Comparison of ENCODE assay signal across 31 cellular contexts in genomic region chr10:27485368-27485767, GRCh38.
"Had no signal": no experiment of that assay in that cellular context is flagged by ENCODE, and none has a peak within 500 bp of the region (broad histone marks: within the 10 kb centered on the region; RNA-seq: fewer than 3 reads in every experiment).

No MANE protein-coding gene starts in this region.

- DNase-seq: central memory CD4-positive, alpha-beta T cell; dorsolateral prefrontal cortex; effector CD4-positive, alpha-beta T cell; foreskin melanocyte; glutamatergic neuron; heart right ventricle; hippocampal formation; kidney glomerular epithelial cell; left colon; left ventricle myocardium inferior; lower lobe of right lung; mucosa of descending colon; naive thymus-derived CD8-positive, alpha-beta T cell; nephron progenitor cell; nucleus accumbens; ovary; posterior cingulate gyrus; psoas muscle; retina; right lobe of liver; stimulated activated CD4-positive, alpha-beta T cell treated with anti-CD3 and anti-CD28 coated beads, Interleukin-12 subunit alpha, Interleukin-12 subunit beta, amount 100 ng/mL, for 4 hours; stimulated activated CD4-positive, alpha-beta T cell treated with anti-CD3 and anti-CD28 coated beads, Interleukin-1b, Interleukin-23, amount 100 ng/mL, for 48 hours; stimulated activated CD4-positive, alpha-beta T cell treated with anti-CD3 and anti-CD28 coated beads, Interleukin-4, amount 100 ng/mL, for 1 hour; stimulated activated CD8-positive, alpha-beta memory T cell treated with anti-CD3 and anti-CD28 coated beads, Interleukin-4, amount 100 ng/mL, for 48 hours; stimulated activated naive CD4-positive, alpha-beta T cell; stimulated activated naive CD8-positive, alpha-beta T cell treated with anti-CD3 and anti-CD28 coated beads, Interleukin-15, amount 100 ng/mL, for 72 hours; testis; tibial artery; upper lobe of left lung had no signal

- H3K27me3 ChIP-seq: esophagus muscularis mucosa, ovary, right lobe of liver, testis, upper lobe of left lung had no signal

- H3K4me3 ChIP-seq: dorsolateral prefrontal cortex, esophagus muscularis mucosa, heart right ventricle, left ventricle myocardium inferior, lower lobe of right lung, mucosa of descending colon, ovary, psoas muscle, right lobe of liver, smooth muscle cell, testis, tibial artery, upper lobe of left lung had no signal

- H3K4me1 ChIP-seq: left ventricle myocardium inferior, lower lobe of right lung, psoas muscle, right lobe of liver, testis, tibial artery, upper lobe of left lung had no signal

- H3K27ac ChIP-seq: dorsolateral prefrontal cortex, esophagus muscularis mucosa, heart right ventricle, left ventricle myocardium inferior, lower lobe of right lung, ovary, psoas muscle, right lobe of liver, testis, tibial artery, upper lobe of left lung had no signal

- H3K9me3 ChIP-seq: esophagus muscularis mucosa, lower lobe of right lung, mucosa of descending colon, psoas muscle, right lobe of liver, testis, tibial artery, upper lobe of left lung had no signal

- H3K36me3 ChIP-seq: esophagus muscularis mucosa, heart right ventricle, left ventricle myocardium inferior, lower lobe of right lung, ovary, right lobe of liver, tibial artery, upper lobe of left lung had no signal
